Comparison of ENCODE assay signal across 2 cellular contexts in genomic region chr6:131693384-131693783, GRCh38.
TF ChIP-seq lines count a peak whose summit lies in the region.

No MANE protein-coding gene starts in this region.

TF ChIP-seq in liver, 16 proteins besides CTCF, POLR2A, EP300 and RAD21:
- peak; percentile 30 for TF ChIP-seq FOXA2 (IDR thresholded peaks at IDR 0.05)
- TF ChIP-seq TAF1 (conservative IDR thresholded peaks at IDR 0.05) = no peak

TF ChIP-seq in HepG2, 621 proteins besides CTCF, POLR2A, EP300 and RAD21:
- TF ChIP-seq SALL2 (CRISPR knock-in tag; IDR thresholded peaks at IDR 0.05) (no peak), ZNF766 (CRISPR knock-in tag; IDR thresholded peaks at IDR 0.05; ENCODE audit: borderline replicate concordance) (no peak), REPIN1 (CRISPR knock-in tag; IDR thresholded peaks at IDR 0.05; ENCODE audit: borderline replicate concordance, low read depth) (no peak), ZNF546 (CRISPR knock-in tag; conservative IDR thresholded peaks at IDR 0.05) (no peak), PITX1 (CRISPR knock-in tag; IDR thresholded peaks at IDR 0.05) (no peak), ELF4 (CRISPR knock-in tag; IDR thresholded peaks at IDR 0.05; ENCODE audit: borderline replicate concordance) (no peak), ZNF282 (IDR thresholded peaks at IDR 0.05; ENCODE audit: partially characterized antibody) (no peak), ZSCAN12 (CRISPR knock-in tag; IDR thresholded peaks at IDR 0.05) (no peak), ZNF343 (CRISPR knock-in tag; IDR thresholded peaks at IDR 0.05) (no peak), PCBP1 (IDR thresholded peaks at IDR 0.05; ENCODE audit: borderline replicate concordance, low read depth, low read length) (no peak), DZIP1 (CRISPR knock-in tag; IDR thresholded peaks at IDR 0.05) (no peak), ZNF7 (CRISPR knock-in tag; IDR thresholded peaks at IDR 0.05) (no peak), E2F1 (CRISPR knock-in tag; IDR thresholded peaks at IDR 0.05) (no peak), HNRNPL (IDR thresholded peaks at IDR 0.05; ENCODE audit: low read depth, low read length) (no peak), GTF3A (CRISPR knock-in tag; conservative IDR thresholded peaks at IDR 0.05) (no peak), NFATC3 (CRISPR knock-in tag; IDR thresholded peaks at IDR 0.05) (no peak), ZNF674 (CRISPR knock-in tag; IDR thresholded peaks at IDR 0.05; ENCODE audit: low read depth) (no peak)
TF ChIP-seq in HepG2: peak in this region for 0.
